1 cellular context compared by ENCODE assay signal in the genomic region with DNA sequence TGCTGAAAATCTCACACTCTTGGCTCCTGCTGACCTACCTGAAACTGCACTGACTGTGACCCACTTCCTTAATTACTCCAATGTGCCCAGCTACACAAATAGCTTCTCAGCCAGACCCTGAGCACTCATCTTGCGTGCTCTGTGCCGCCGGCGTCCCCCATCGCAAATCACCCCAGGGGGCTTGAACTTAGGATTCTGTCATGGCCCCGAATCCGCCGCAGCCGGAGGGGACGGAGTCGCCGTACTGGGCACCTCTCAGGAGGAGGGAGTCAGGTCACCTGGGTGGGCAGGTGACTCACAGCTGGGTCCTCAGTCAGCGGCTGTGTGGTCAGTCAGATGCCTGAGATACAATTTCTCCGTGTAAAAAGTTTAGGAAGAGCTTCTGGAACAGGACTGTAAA.
TF ChIP-seq lines count a peak whose summit lies in the region.

No MANE protein-coding gene starts in this region.

TF ChIP-seq in H1, 55 proteins besides CTCF, POLR2A, EP300 and RAD21:
- TF ChIP-seq BCL11A (IDR thresholded peaks at IDR 0.05; ENCODE audit: low read depth in 2 of 2, low read length in 2 of 2) (no peak), CHD1 (IDR thresholded peaks at IDR 0.05; ENCODE audit: low read depth, low read length) (no peak), KDM4A (IDR thresholded peaks at IDR 0.05; ENCODE audit: low read depth, low read length, severe bottlenecking) (no peak), SP1 (IDR thresholded peaks at IDR 0.05; ENCODE audit: low read depth, low read length) (no peak), TAF1 (IDR thresholded peaks at IDR 0.05; ENCODE audit: low read depth, low read length) (no peak), CTBP2 (IDR thresholded peaks at IDR 0.05; ENCODE audit: borderline replicate concordance, insufficient read depth, insufficient read length, low read length) (no peak), POLR2AphosphoS5 (IDR thresholded peaks at IDR 0.05; ENCODE audit: low read depth, low read length) (no peak), FOSL1 (IDR thresholded peaks at IDR 0.05; ENCODE audit: insufficient read depth, low read depth, low read length) (no peak), BRCA1 (IDR thresholded peaks at IDR 0.05; ENCODE audit: low read depth, low read length) (no peak), JUN (IDR thresholded peaks at IDR 0.05; ENCODE audit: low read depth, low read length) (no peak), ZNF274 (IDR thresholded peaks at IDR 0.05; ENCODE audit: borderline replicate concordance, extremely low read depth, low read length) (no peak), RNF2 (IDR thresholded peaks at IDR 0.05; ENCODE audit: borderline replicate concordance, low read depth, low read length, missing control alignments, poor library complexity, severe bottlenecking) (no peak), SIX5 (IDR thresholded peaks at IDR 0.05; ENCODE audit: low read depth, low read length) (no peak)
- TF ChIP-seq, protein P1, sequence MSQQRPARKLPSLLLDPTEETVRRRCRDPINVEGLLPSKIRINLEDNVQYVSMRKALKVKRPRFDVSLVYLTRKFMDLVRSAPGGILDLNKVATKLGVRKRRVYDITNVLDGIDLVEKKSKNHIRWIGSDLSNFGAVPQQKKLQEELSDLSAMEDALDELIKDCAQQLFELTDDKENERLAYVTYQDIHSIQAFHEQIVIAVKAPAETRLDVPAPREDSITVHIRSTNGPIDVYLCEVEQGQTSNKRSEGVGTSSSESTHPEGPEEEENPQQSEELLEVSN (IDR thresholded peaks at IDR 0.05) = no peak
- TF ChIP-seq, protein P2, sequence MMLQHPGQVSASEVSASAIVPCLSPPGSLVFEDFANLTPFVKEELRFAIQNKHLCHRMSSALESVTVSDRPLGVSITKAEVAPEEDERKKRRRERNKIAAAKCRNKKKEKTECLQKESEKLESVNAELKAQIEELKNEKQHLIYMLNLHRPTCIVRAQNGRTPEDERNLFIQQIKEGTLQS (IDR thresholded peaks at IDR 0.05; ENCODE audit: insufficient read depth, low read depth, low read length) = no peak
TF ChIP-seq in H1: peak in this region for 0.
